ENCODE assay signal across 20 cellular contexts in the genomic region with DNA sequence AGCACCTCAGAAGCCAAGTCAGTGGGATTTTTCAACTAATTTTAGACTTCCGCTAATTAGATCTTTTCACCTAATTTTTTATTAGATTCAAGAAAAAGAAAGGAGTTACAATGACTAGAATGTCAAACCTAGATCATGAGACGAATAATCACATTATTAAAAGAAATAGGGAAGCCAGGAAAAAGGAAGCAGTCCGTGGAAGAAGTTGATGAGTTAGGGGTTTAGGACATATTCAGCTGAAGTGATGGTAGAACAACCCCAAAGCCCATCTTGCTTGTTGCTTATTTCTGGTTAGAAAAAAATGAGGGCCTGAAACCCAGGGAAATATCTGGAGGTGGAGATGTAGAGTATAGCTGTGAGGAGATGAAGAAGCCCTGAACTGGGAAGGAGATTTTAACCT. TPM values are rescaled to one million over a fixed set of nuclear protein-coding genes. Genes with fewer than 3 reads are reported as not detected.
DNase-seq lines count a peak whose midpoint lies in the region; TF ChIP-seq lines count a peak whose summit lies in the region.
"Had no signal": no experiment of that assay in that cellular context is flagged by ENCODE, and none has a peak within 500 bp of the region (broad histone marks: within the 10 kb centered on the region; RNA-seq: fewer than 3 reads in every experiment).

No MANE protein-coding gene starts in this region.

- no peak overlapping the region for H2AFZ ChIP-seq in neural cell (ENCODE audit: low read depth, low read length)

- TF ChIP-seq EP300 in neural cell (conservative IDR thresholded peaks at IDR 0.05; ENCODE audit: poor library complexity, severe bottlenecking): no peak

- H3K4me2 ChIP-seq in neural cell (ENCODE audit: low read length): peak overlapping the region; percentile 21

- H3K9me3 ChIP-seq in left ventricle myocardium inferior (replicated peaks) (no peaks in the 10 kb centered on the region), neural cell (ENCODE audit: low read length) (no peaks in the 10 kb centered on the region), vagina (no peaks in the 10 kb centered on the region)
- H3K9me3 ChIP-seq: MG63 had no signal

- DNase-seq in left ventricle myocardium inferior (no peak), cardiac septum (ENCODE audit: low spot score) (no peak), dorsolateral prefrontal cortex (no peak), vagina (ENCODE audit: extremely low spot score in 2 of 2) (no peak), NCI-H82 treated with DMSO at 0.1 percent for 48 hours (lab: John Stamatoyannopoulos, UW; ENCODE audit: unreplicated experiment) (no peak), NCI-H1436 treated with DMSO at 0.1 percent for 48 hours (lab: John Stamatoyannopoulos, UW) (no peak), posterior cingulate gyrus (no peak)
- DNase-seq: ACHN; activated CD4-positive, CD25-positive, alpha-beta regulatory T cell treated with anti-CD3 and anti-CD28 coated beads, Interleukin-2, amount 50 U/mL, for 72 hours; amniotic stem cell; CD8-positive, alpha-beta memory T cell; DND-41; foreskin fibroblast; GOT3; MG63; NCI-H187; NCI-H226; stimulated activated CD4-positive, alpha-beta T cell treated with anti-CD3 and anti-CD28 coated beads, Interleukin-4, amount 100 ng/mL, for 4 hours; T1000 had no signal

- TF ChIP-seq POLR2A in vagina (IDR thresholded peaks at IDR 0.05): no peak

- no peaks in the 10 kb centered on the region for H3K9me2 ChIP-seq in neural cell (ENCODE audit: insufficient read depth, low read length)

- TF ChIP-seq CTCF in left ventricle myocardium inferior (IDR thresholded peaks at IDR 0.05; ENCODE audit: borderline replicate concordance) (no peak), dorsolateral prefrontal cortex (IDR thresholded peaks at IDR 0.05 in 54 of 56, conservative IDR thresholded peaks at IDR 0.05 in 2 of 56; ENCODE audit: low read depth in 1 of 56, partially characterized antibody in 56 of 56) (no peak), neural cell (IDR thresholded peaks at IDR 0.05; ENCODE audit: poor library complexity, severe bottlenecking) (no peak), vagina (IDR thresholded peaks at IDR 0.05) (no peak)

- H3K36me3 ChIP-seq in left ventricle myocardium inferior: no peaks in the 10 kb centered on the region
- H3K36me3 ChIP-seq in neural cell (ENCODE audit: insufficient read depth, low read length): no peaks in the 10 kb centered on the region
- no peaks in the 10 kb centered on the region for H3K36me3 ChIP-seq in vagina

- H3K27ac ChIP-seq in left ventricle myocardium inferior (replicated peaks) (peak overlapping the region; percentile 100), dorsolateral prefrontal cortex (peak overlapping the region in 34 of 59 donors; percentile 0 to 65 (median 24)), neural cell (ENCODE audit: low read length) (no peak overlapping the region), vagina (peak overlapping the region; percentile 51)

- intact Hi-C loops in left ventricle myocardium inferior (cut with micrococcal nuclease): loop anchor here (10.0 kb wide), 1 partner anchor 73 kb away; no protein-coding TSS in a partner anchor
- intact Hi-C loops in cardiac septum (cut with DNase I): no loop called here
- intact Hi-C loops in dorsolateral prefrontal cortex (cut with DNase I): no loop called here
- intact Hi-C loops in vagina (cut with DNase I): no loop called here
- intact Hi-C loops in posterior cingulate gyrus (cut with DNase I): no loop called here

- no peak for TF ChIP-seq RAD21 in neural cell (conservative IDR thresholded peaks at IDR 0.05)

- H3F3A ChIP-seq in neural cell (ENCODE audit: insufficient read depth, low read length, poor library complexity, severe bottlenecking): peaks cover 11% of the 10 kb centered on the region

- no peak overlapping the region for H3K9ac ChIP-seq in neural cell (ENCODE audit: low read length)

- H3K4me3 ChIP-seq in left ventricle myocardium inferior (no peak overlapping the region), dorsolateral prefrontal cortex (no peak overlapping the region), neural cell (ENCODE audit: low read length) (peak overlapping the region; percentile 77), vagina (no peak overlapping the region)
- H3K4me3 ChIP-seq: MG63 had no signal

- peaks cover 65% of the 10 kb centered on the region for H4K20me1 ChIP-seq in neural cell (ENCODE audit: insufficient read depth)

- peaks cover 100% of the 10 kb centered on the region for H3K4me1 ChIP-seq in left ventricle myocardium inferior
- H3K4me1 ChIP-seq in vagina: peaks cover 91% of the 10 kb centered on the region

- H3K27me3 ChIP-seq in left ventricle myocardium inferior (ENCODE audit: low read depth) (no peaks in the 10 kb centered on the region), dorsolateral prefrontal cortex (no peaks in the 10 kb centered on the region), neural cell (ENCODE audit: insufficient read depth, low read depth, low read length) (no peaks in the 10 kb centered on the region), vagina (no peaks in the 10 kb centered on the region)
- H3K27me3 ChIP-seq: MG63 had no signal

- peaks cover 100% of the 10 kb centered on the region for H3K79me2 ChIP-seq in neural cell (replicated peaks; ENCODE audit: insufficient read depth, low read length)

TF ChIP-seq in neural cell, 6 proteins besides CTCF, POLR2A, EP300 and RAD21:
- TF ChIP-seq MXI1 (conservative IDR thresholded peaks at IDR 0.05; ENCODE audit: poor library complexity, severe bottlenecking) (no peak), EZH2 (IDR thresholded peaks at IDR 0.05; ENCODE audit: borderline replicate concordance, insufficient read depth, low read length, poor library complexity, severe bottlenecking) (no peak), TAF1 (IDR thresholded peaks at IDR 0.05; ENCODE audit: low read depth) (no peak), SMC3 (conservative IDR thresholded peaks at IDR 0.05; ENCODE audit: poor library complexity) (no peak), POLR2AphosphoS5 (IDR thresholded peaks at IDR 0.05) (no peak)
- TF ChIP-seq, protein P1, sequence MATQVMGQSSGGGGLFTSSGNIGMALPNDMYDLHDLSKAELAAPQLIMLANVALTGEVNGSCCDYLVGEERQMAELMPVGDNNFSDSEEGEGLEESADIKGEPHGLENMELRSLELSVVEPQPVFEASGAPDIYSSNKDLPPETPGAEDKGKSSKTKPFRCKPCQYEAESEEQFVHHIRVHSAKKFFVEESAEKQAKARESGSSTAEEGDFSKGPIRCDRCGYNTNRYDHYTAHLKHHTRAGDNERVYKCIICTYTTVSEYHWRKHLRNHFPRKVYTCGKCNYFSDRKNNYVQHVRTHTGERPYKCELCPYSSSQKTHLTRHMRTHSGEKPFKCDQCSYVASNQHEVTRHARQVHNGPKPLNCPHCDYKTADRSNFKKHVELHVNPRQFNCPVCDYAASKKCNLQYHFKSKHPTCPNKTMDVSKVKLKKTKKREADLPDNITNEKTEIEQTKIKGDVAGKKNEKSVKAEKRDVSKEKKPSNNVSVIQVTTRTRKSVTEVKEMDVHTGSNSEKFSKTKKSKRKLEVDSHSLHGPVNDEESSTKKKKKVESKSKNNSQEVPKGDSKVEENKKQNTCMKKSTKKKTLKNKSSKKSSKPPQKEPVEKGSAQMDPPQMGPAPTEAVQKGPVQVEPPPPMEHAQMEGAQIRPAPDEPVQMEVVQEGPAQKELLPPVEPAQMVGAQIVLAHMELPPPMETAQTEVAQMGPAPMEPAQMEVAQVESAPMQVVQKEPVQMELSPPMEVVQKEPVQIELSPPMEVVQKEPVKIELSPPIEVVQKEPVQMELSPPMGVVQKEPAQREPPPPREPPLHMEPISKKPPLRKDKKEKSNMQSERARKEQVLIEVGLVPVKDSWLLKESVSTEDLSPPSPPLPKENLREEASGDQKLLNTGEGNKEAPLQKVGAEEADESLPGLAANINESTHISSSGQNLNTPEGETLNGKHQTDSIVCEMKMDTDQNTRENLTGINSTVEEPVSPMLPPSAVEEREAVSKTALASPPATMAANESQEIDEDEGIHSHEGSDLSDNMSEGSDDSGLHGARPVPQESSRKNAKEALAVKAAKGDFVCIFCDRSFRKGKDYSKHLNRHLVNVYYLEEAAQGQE (IDR thresholded peaks at IDR 0.05; ENCODE audit: borderline replicate concordance): no peak

RNA-seq across cellular contexts. Expression of a gene that starts 8.0 kb away (rescaled TPM):
- total RNA-seq in left ventricle myocardium inferior: 24.2 TPM
- total RNA-seq in cardiac septum: 34.4 TPM
- total RNA-seq in dorsolateral prefrontal cortex: 10 to 100 TPM; 28.9 to 88.4 (median 49.9) TPM
- polyA plus RNA-seq in neural cell: 28.1 and 31.5 TPM in 2 replicates
- 102 and 141 TPM in 2 replicates for polyA minus RNA-seq in neural cell
- total RNA-seq in vagina: 35.8 TPM
